Comparison of ENCODE assay signal across 11 cellular contexts in genomic region chr7:135923700-135924261, GRCh38. TPM values are rescaled to one million over a fixed set of nuclear protein-coding genes. Genes with fewer than 3 reads are reported as not detected.
DNase-seq lines count a peak whose midpoint lies in the region; ATAC-seq and TF ChIP-seq lines count a peak whose summit lies in the region.
"Had no signal": no experiment of that assay in that cellular context is flagged by ENCODE, and none has a peak within 500 bp of the region (broad histone marks: within the 10 kb centered on the region; RNA-seq: fewer than 3 reads in every experiment).

No MANE protein-coding gene starts in this region.

- no peaks in the 10 kb centered on the region for H3K27me3 ChIP-seq in esophagus muscularis mucosa
- H3K27me3 ChIP-seq: thyroid gland had no signal

- WGBS in esophagus muscularis mucosa = 76% methylated on average over 4 of the region's 4 CpGs

- no peak for TF ChIP-seq EP300 in esophagus muscularis mucosa (IDR thresholded peaks at IDR 0.05)

- DNase-seq in H4 (ENCODE audit: low spot score) = peak; percentile 78
- DNase-seq in RPMI7951 (ENCODE audit: low read depth) = peak; percentile 92
- peak; percentile 60 for DNase-seq in esophagus muscularis mucosa (ENCODE audit: extremely low spot score)
- peak; percentile 51 for DNase-seq in retinal pigment epithelial cell (ENCODE audit: low read depth)
- DNase-seq in KG1 (lab: John Stamatoyannopoulos, UW) = no peak
- no peak for DNase-seq in cardiac septum (ENCODE audit: low spot score)
- DNase-seq: activated naive CD8-positive, alpha-beta T cell treated with anti-CD3 and anti-CD28 coated beads, Interleukin-2, amount 50 U/mL, for 24 hours; NCI-H187 treated with DMSO at 0.1 percent for 48 hours; T-helper 9 cell had no signal

- TF ChIP-seq POLR2A in esophagus muscularis mucosa (IDR thresholded peaks at IDR 0.05; ENCODE audit: low read depth) = no peak

- intact Hi-C loops in esophagus muscularis mucosa (cut with DNase I) (no loop called here), cardiac septum (cut with DNase I) (no loop called here)

- no peak overlapping the region for H3K4me3 ChIP-seq in esophagus muscularis mucosa
- H3K4me3 ChIP-seq in retinal pigment epithelial cell (ENCODE audit: low read length) = no peak overlapping the region
- H3K4me3 ChIP-seq: thyroid gland had no signal

- H3K36me3 ChIP-seq in esophagus muscularis mucosa = peaks cover 0 to 10% (median 0%) of the 10 kb centered on the region in 4 donors
- H3K36me3 ChIP-seq: thyroid gland had no signal

- H3K4me1 ChIP-seq in esophagus muscularis mucosa = peaks cover 0 to 4% (median 2%) of the 10 kb centered on the region in 4 donors

- no peak for TF ChIP-seq CTCF in esophagus muscularis mucosa (IDR thresholded peaks at IDR 0.05)
- TF ChIP-seq CTCF in retinal pigment epithelial cell (conservative IDR thresholded peaks at IDR 0.05; ENCODE audit: low read depth, low read length) = no peak

- ATAC-seq in HG02885 (IDR thresholded peaks at IDR 0.05; ENCODE audit: poor library complexity, unreplicated experiment) = no peak
- ATAC-seq: activated naive CD8-positive, alpha-beta T cell treated with anti-CD3 and anti-CD28 coated beads, Interleukin-2, amount 50 U/mL, for 24 hours had no signal

- H3K27ac ChIP-seq in esophagus muscularis mucosa (replicated peaks in 1 of 4) = no peak overlapping the region
- H3K27ac ChIP-seq: thyroid gland had no signal

- H3K9me3 ChIP-seq in esophagus muscularis mucosa = no peaks in the 10 kb centered on the region
- H3K9me3 ChIP-seq: thyroid gland had no signal

RNA-seq across cellular contexts. Expression of gene MTPN, which starts 53.4 kb away (rescaled TPM):
- total RNA-seq in H4 (2014; rRNA removed; shearing (Covaris generic)) = 141 and 205 TPM in 2 replicates
- total RNA-seq in RPMI7951 (2014; rRNA removed; shearing (Covaris generic)) = 155 and 191 TPM in 2 replicates
- total RNA-seq in esophagus muscularis mucosa = 10 to 100 TPM; 68.8 to 74.9 (median 71.5) TPM
- 121 TPM for total RNA-seq in cardiac septum

Comparison
In these comparisons a context has a peak if more than half of its experiments do, and no peak if none do; other contexts are left out.
1. DNase-seq: peak in H4 (single experiment), RPMI7951 (single experiment), esophagus muscularis mucosa (single experiment) and retinal pigment epithelial cell (single experiment); none in KG1 (single experiment) and cardiac septum (single experiment).